23 cellular contexts compared by ENCODE assay signal in genomic region chr6:4974962-4975361, GRCh38.
"Had no signal": no experiment of that assay in that cellular context is flagged by ENCODE, and none has a peak within 500 bp of the region (broad histone marks: within the 10 kb centered on the region; RNA-seq: fewer than 3 reads in every experiment).

No MANE protein-coding gene starts in this region.

- H3K4me3 ChIP-seq: left lung, right atrium auricular region, skin epidermis, suprapubic skin, uterus had no signal

- H3K27ac ChIP-seq: foreskin keratinocyte, left lung, right atrium auricular region, suprapubic skin, VCaP had no signal

- H3K4me1 ChIP-seq: foreskin keratinocyte, left lung, right atrium auricular region, uterus had no signal

- H3K4me1 Mint-ChIP-seq: activated CD4-positive, alpha-beta memory T cell treated with anti-CD3 and anti-CD28 coated beads, Interleukin-2, amount 10 ng/mL, durations not matched to agents 7 days and 5 days; activated CD4-positive, alpha-beta T cell treated with anti-CD3 and anti-CD28 coated beads, Interleukin-2, amount 10 ng/mL, durations not matched to agents 24 days and 14 days; activated CD8-positive, alpha-beta memory T cell treated with anti-CD3 and anti-CD28 coated beads, Interleukin-2, amount 10 ng/mL, durations not matched to agents 7 days and 5 days; activated naive CD4-positive, alpha-beta T cell treated with anti-CD3 and anti-CD28 coated beads, Interleukin-2, amount 50 U/mL, for 24 hours; stimulated activated naive CD8-positive, alpha-beta T cell treated with anti-CD3 and anti-CD28 coated beads, Interleukin-15, amount 100 ng/mL, for 72 hours had no signal

- H3K27me3 ChIP-seq: right atrium auricular region, suprapubic skin, uterus had no signal

- ATAC-seq: activated CD4-positive, CD25-positive, alpha-beta regulatory T cell treated with anti-CD3 and anti-CD28 coated beads, Interleukin-2, amount 50 U/mL, for 24 hours; activated CD8-positive, alpha-beta memory T cell treated with anti-CD3 and anti-CD28 coated beads, Interleukin-2, amount 10 ng/mL, durations not matched to agents 7 days and 5 days; foreskin keratinocyte; stimulated activated naive CD8-positive, alpha-beta T cell treated with anti-CD3 and anti-CD28 coated beads, Interleukin-15, amount 100 ng/mL, for 72 hours had no signal

- DNase-seq: activated CD4-positive, alpha-beta memory T cell treated with anti-CD3 and anti-CD28 coated beads, Interleukin-2, amount 10 ng/mL, durations not matched to agents 7 days and 5 days; activated CD4-positive, alpha-beta T cell treated with anti-CD3 and anti-CD28 coated beads, Interleukin-2, amount 10 ng/mL, durations not matched to agents 24 days and 14 days; activated CD8-positive, alpha-beta memory T cell treated with anti-CD3 and anti-CD28 coated beads, Interleukin-2, amount 10 ng/mL, durations not matched to agents 7 days and 5 days; activated gamma-delta T cell treated with Interleukin-2 at 50 U/mL for 16 hours; aorta; central memory CD4-positive, alpha-beta T cell; dermis blood vessel endothelial cell; effector CD8-positive, alpha-beta T cell; erythroblast; foreskin keratinocyte; kidney glomerular epithelial cell; left lung; mammary epithelial cell; stimulated activated CD4-positive, alpha-beta T cell treated with anti-CD3 and anti-CD28 coated beads, Interleukin-1b, Interleukin-23, amount 100 ng/mL, for 48 hours; stimulated activated naive CD8-positive, alpha-beta T cell treated with anti-CD3 and anti-CD28 coated beads, Interleukin-15, amount 100 ng/mL, for 72 hours; uterus had no signal

- H3K27ac Mint-ChIP-seq: activated CD4-positive, alpha-beta memory T cell treated with anti-CD3 and anti-CD28 coated beads, Interleukin-2, amount 10 ng/mL, durations not matched to agents 7 days and 5 days; activated CD4-positive, alpha-beta T cell treated with anti-CD3 and anti-CD28 coated beads, Interleukin-2, amount 10 ng/mL, durations not matched to agents 24 days and 14 days; activated CD8-positive, alpha-beta memory T cell treated with anti-CD3 and anti-CD28 coated beads, Interleukin-2, amount 10 ng/mL, durations not matched to agents 7 days and 5 days; progenitor cell of endocrine pancreas; stimulated activated naive CD8-positive, alpha-beta T cell treated with anti-CD3 and anti-CD28 coated beads, Interleukin-15, amount 100 ng/mL, for 72 hours had no signal

- H3K36me3 ChIP-seq: left lung, right atrium auricular region, suprapubic skin, uterus had no signal

- H3K4me3 Mint-ChIP-seq: activated CD4-positive, alpha-beta memory T cell treated with anti-CD3 and anti-CD28 coated beads, Interleukin-2, amount 10 ng/mL, durations not matched to agents 7 days and 5 days; activated CD4-positive, alpha-beta T cell treated with anti-CD3 and anti-CD28 coated beads, Interleukin-2, amount 10 ng/mL, durations not matched to agents 24 days and 14 days; activated CD8-positive, alpha-beta memory T cell treated with anti-CD3 and anti-CD28 coated beads, Interleukin-2, amount 10 ng/mL, durations not matched to agents 7 days and 5 days; activated naive CD4-positive, alpha-beta T cell treated with anti-CD3 and anti-CD28 coated beads, Interleukin-2, amount 50 U/mL, for 24 hours; stimulated activated naive CD8-positive, alpha-beta T cell treated with anti-CD3 and anti-CD28 coated beads, Interleukin-15, amount 100 ng/mL, for 72 hours had no signal

- H3K9me3 ChIP-seq: uterus had no signal
